Comparison of ENCODE assay signal across 1 cellular context in genomic region chr10:102583435-102584417, GRCh38.
A peak's percentile ranks its signal among the peaks of the same experiment; 100 is the strongest.
TF ChIP-seq lines count a peak whose summit lies in the region.

No MANE protein-coding gene starts in this region.

TF ChIP-seq in HepG2, 621 proteins besides CTCF, POLR2A, EP300 and RAD21 (continued from another document and continues in another):
- no peak for TF ChIP-seq ZBTB40 (IDR thresholded peaks at IDR 0.05)
- no peak for TF ChIP-seq ZBTB40 (CRISPR knock-in tag; IDR thresholded peaks at IDR 0.05)
- TF ChIP-seq GLI4 (CRISPR knock-in tag; IDR thresholded peaks at IDR 0.05; ENCODE audit: borderline replicate concordance) = no peak
- no peak for TF ChIP-seq ZNF713 (CRISPR knock-in tag; IDR thresholded peaks at IDR 0.05)
- no peak for TF ChIP-seq ZNF253 (CRISPR knock-in tag; IDR thresholded peaks at IDR 0.05; ENCODE audit: borderline replicate concordance)
- no peak for TF ChIP-seq SMAD9 (CRISPR knock-in tag; IDR thresholded peaks at IDR 0.05)
- no peak for TF ChIP-seq RARG (CRISPR knock-in tag; IDR thresholded peaks at IDR 0.05; ENCODE audit: low read depth)
- no peak for TF ChIP-seq ZNF281 (CRISPR knock-in tag; IDR thresholded peaks at IDR 0.05; ENCODE audit: borderline replicate concordance)
- no peak for TF ChIP-seq ZBTB38 (CRISPR knock-in tag; IDR thresholded peaks at IDR 0.05)
- TF ChIP-seq JDP2 (CRISPR knock-in tag; IDR thresholded peaks at IDR 0.05; ENCODE audit: borderline replicate concordance) = no peak
- peak; percentile 21 for TF ChIP-seq TEAD3 (CRISPR knock-in tag; optimal IDR thresholded peaks at IDR 0.05; ENCODE audit: borderline replicate concordance)
- TF ChIP-seq ZBTB4 (CRISPR knock-in tag; IDR thresholded peaks at IDR 0.05; ENCODE audit: borderline replicate concordance) = no peak
- TF ChIP-seq RFXANK (CRISPR knock-in tag; IDR thresholded peaks at IDR 0.05) = no peak
- no peak for TF ChIP-seq ZFYVE20 (CRISPR knock-in tag; IDR thresholded peaks at IDR 0.05; ENCODE audit: borderline replicate concordance, low read depth)
- no peak for TF ChIP-seq MXD3 (CRISPR knock-in tag; IDR thresholded peaks at IDR 0.05)
- TF ChIP-seq NR2F1 (CRISPR knock-in tag; IDR thresholded peaks at IDR 0.05) = peak in 1 of 2 experiments; percentile 35; a peak in 1 of 4 replicates
- no peak for TF ChIP-seq ZNF24 (IDR thresholded peaks at IDR 0.05)
- TF ChIP-seq BRCA1 (CRISPR knock-in tag; IDR thresholded peaks at IDR 0.05) = no peak
- no peak for TF ChIP-seq CHCHD3 (CRISPR knock-in tag; IDR thresholded peaks at IDR 0.05)
- TF ChIP-seq ZNF382 (CRISPR knock-in tag; IDR thresholded peaks at IDR 0.05; ENCODE audit: borderline replicate concordance) = no peak
- no peak for TF ChIP-seq ZSCAN29 (CRISPR knock-in tag; conservative IDR thresholded peaks at IDR 0.05)
- TF ChIP-seq MAX (IDR thresholded peaks at IDR 0.05) = no peak
- TF ChIP-seq ATF4 (CRISPR knock-in tag; IDR thresholded peaks at IDR 0.05) = no peak
- no peak for TF ChIP-seq PLSCR1 (CRISPR knock-in tag; IDR thresholded peaks at IDR 0.05; ENCODE audit: borderline replicate concordance)
- no peak for TF ChIP-seq KLF6 (CRISPR knock-in tag; IDR thresholded peaks at IDR 0.05)
- no peak for TF ChIP-seq ZNF563 (CRISPR knock-in tag; IDR thresholded peaks at IDR 0.05)
- TF ChIP-seq ZFP62 (CRISPR knock-in tag; IDR thresholded peaks at IDR 0.05) = no peak
- no peak for TF ChIP-seq HMG20B (CRISPR knock-in tag; conservative IDR thresholded peaks at IDR 0.05)
- TF ChIP-seq XRCC5 (optimal IDR thresholded peaks at IDR 0.05; ENCODE audit: low read length) = peak; percentile 27
- TF ChIP-seq THAP7 (CRISPR knock-in tag; IDR thresholded peaks at IDR 0.05) = no peak
- no peak for TF ChIP-seq ZNF784 (CRISPR knock-in tag; IDR thresholded peaks at IDR 0.05; ENCODE audit: borderline replicate concordance)
- TF ChIP-seq STAG1 (CRISPR knock-in tag; IDR thresholded peaks at IDR 0.05) = peak; percentile 87
- TF ChIP-seq MTA3 (CRISPR knock-in tag; IDR thresholded peaks at IDR 0.05) = no peak
- TF ChIP-seq KDM6A (CRISPR knock-in tag; IDR thresholded peaks at IDR 0.05; ENCODE audit: low read depth) = no peak
- TF ChIP-seq NR2F6 (IDR thresholded peaks at IDR 0.05) = peak; percentile 57
- TF ChIP-seq NR2F6 (CRISPR knock-in tag; IDR thresholded peaks at IDR 0.05) = peak; percentile 40; the same call in 1 of the 2 replicates
- no peak for TF ChIP-seq ZBTB3 (CRISPR knock-in tag; IDR thresholded peaks at IDR 0.05; ENCODE audit: borderline replicate concordance, low read depth)
- TF ChIP-seq GTF3A (CRISPR knock-in tag; conservative IDR thresholded peaks at IDR 0.05) = no peak
- no peak for TF ChIP-seq PITX1 (CRISPR knock-in tag; IDR thresholded peaks at IDR 0.05)
- no peak for TF ChIP-seq KMT2B (CRISPR knock-in tag; IDR thresholded peaks at IDR 0.05)
- no peak for TF ChIP-seq PAWR (CRISPR knock-in tag; IDR thresholded peaks at IDR 0.05; ENCODE audit: borderline replicate concordance)
- no peak for TF ChIP-seq ZNF704 (CRISPR knock-in tag; IDR thresholded peaks at IDR 0.05; ENCODE audit: borderline replicate concordance)
- TF ChIP-seq THYN1 (CRISPR knock-in tag; IDR thresholded peaks at IDR 0.05; ENCODE audit: borderline replicate concordance, low read depth) = no peak
